In genomic region chr6:5295612-5296011, GRCh38 we compare ENCODE assay signal across 1 cellular context.
TF ChIP-seq lines count a peak whose summit lies in the region.

No MANE protein-coding gene starts in this region.

TF ChIP-seq in endothelial cell of umbilical vein, 7 proteins besides CTCF, POLR2A, EP300 and RAD21:
- TF ChIP-seq POLR2AphosphoS5 (IDR thresholded peaks at IDR 0.05; ENCODE audit: insufficient read depth, low read depth, low read length) (no peak), FOS (IDR thresholded peaks at IDR 0.05; ENCODE audit: borderline replicate concordance, insufficient read depth, low read length) (no peak), JUN (IDR thresholded peaks at IDR 0.05; ENCODE audit: borderline replicate concordance, insufficient read depth, insufficient read length, low read depth) (no peak), MYC (IDR thresholded peaks at IDR 0.05; ENCODE audit: low read depth, low read length) (no peak), EZH2 (IDR thresholded peaks at IDR 0.05; ENCODE audit: borderline replicate concordance, low read depth, low read length, severe bottlenecking) (no peak), GATA2 (IDR thresholded peaks at IDR 0.05; ENCODE audit: insufficient read depth, insufficient read length, low read depth, low read length) (no peak)
- TF ChIP-seq, protein P1, sequence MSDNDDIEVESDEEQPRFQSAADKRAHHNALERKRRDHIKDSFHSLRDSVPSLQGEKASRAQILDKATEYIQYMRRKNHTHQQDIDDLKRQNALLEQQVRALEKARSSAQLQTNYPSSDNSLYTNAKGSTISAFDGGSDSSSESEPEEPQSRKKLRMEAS (IDR thresholded peaks at IDR 0.05; ENCODE audit: insufficient read depth, insufficient read length): no peak
